In the genomic region with DNA sequence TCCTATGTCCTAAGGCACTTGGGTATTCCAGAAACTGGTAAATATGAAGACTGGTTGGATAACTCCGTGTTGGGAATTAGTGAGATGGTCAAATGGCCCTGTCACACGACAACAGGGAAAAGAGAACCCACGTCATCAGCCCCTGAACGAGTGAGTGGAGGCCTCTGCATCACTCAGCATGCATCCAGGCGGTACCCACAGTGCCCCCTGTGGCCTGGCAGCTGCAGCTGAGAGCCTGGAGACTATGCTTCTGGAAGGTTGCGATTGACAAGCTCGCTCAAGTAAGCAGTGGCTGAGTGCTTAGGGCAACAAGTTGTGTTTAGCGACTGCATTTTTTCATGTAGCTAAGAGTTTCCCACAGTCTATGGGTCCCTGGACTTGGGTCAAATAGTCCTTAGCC, we compare ENCODE assay signal across 15 cellular contexts. TPM values are rescaled to one million over a fixed set of nuclear protein-coding genes. Genes with fewer than 3 reads are reported as not detected.
DNase-seq lines count a peak whose midpoint lies in the region; ATAC-seq, FAIRE-seq and TF ChIP-seq lines count a peak whose summit lies in the region.
"Had no signal": no experiment of that assay in that cellular context is flagged by ENCODE, and none has a peak within 500 bp of the region (broad histone marks: within the 10 kb centered on the region; RNA-seq: fewer than 3 reads in every experiment).

No MANE protein-coding gene starts in this region.

- H3K27ac ChIP-seq in DND-41 (ENCODE audit: low read length) (no peak overlapping the region), small intestine (ENCODE audit: low read depth in 1 of 2, low read length in 1 of 2) (peak overlapping the region in 1 of 2 donors; percentile 57)

- no peaks in the 10 kb centered on the region for H3K79me2 ChIP-seq in DND-41 (ENCODE audit: insufficient read depth, low read length)
- no peaks in the 10 kb centered on the region for H3K79me2 ChIP-seq in Loucy (ENCODE audit: insufficient read depth, low read length)

- H3F3A ChIP-seq in Loucy (ENCODE audit: low read depth), result no peaks in the 10 kb centered on the region

- H3K9me2 ChIP-seq in Loucy (replicated peaks; ENCODE audit: low read depth, low read length), result no peaks in the 10 kb centered on the region

- H3K36me3 ChIP-seq in DND-41 (ENCODE audit: insufficient read depth, low read length), result no peaks in the 10 kb centered on the region
- H3K36me3 ChIP-seq in Loucy (ENCODE audit: insufficient read depth, low read length), result no peaks in the 10 kb centered on the region
- no peaks in the 10 kb centered on the region for H3K36me3 ChIP-seq in small intestine (ENCODE audit: control insufficient read depth in 2 of 2, insufficient read depth in 2 of 2, low read length in 2 of 2)
- H3K36me3 ChIP-seq: gastrocnemius medialis, MG63 had no signal

- no peak overlapping the region for H3K4me3 Mint-ChIP-seq in progenitor cell of endocrine pancreas (ENCODE audit: low read depth)
- H3K4me3 Mint-ChIP-seq: activated T-helper 17 cell treated with anti-CD3 and anti-CD28 coated beads, Interleukin-2, amount 50 U/mL, for 72 hours; central memory CD8-positive, alpha-beta T cell; memory B cell had no signal

- H3K4me2 ChIP-seq in DND-41 (ENCODE audit: insufficient read depth, low read length) (no peak overlapping the region), Loucy (ENCODE audit: low read depth, low read length, poor library complexity, severe bottlenecking) (no peak overlapping the region)

- no peak overlapping the region for H3K27ac Mint-ChIP-seq in progenitor cell of endocrine pancreas
- H3K27ac Mint-ChIP-seq: activated T-helper 17 cell treated with anti-CD3 and anti-CD28 coated beads, Interleukin-2, amount 50 U/mL, for 72 hours; memory B cell had no signal

- no peaks in the 10 kb centered on the region for H3K4me1 ChIP-seq in DND-41 (ENCODE audit: insufficient read depth, low read length)
- H3K4me1 ChIP-seq in Loucy (ENCODE audit: insufficient read depth, low read length, poor library complexity, severe bottlenecking), result no peaks in the 10 kb centered on the region
- H3K4me1 ChIP-seq in small intestine (ENCODE audit: control insufficient read depth in 2 of 2, insufficient read depth in 1 of 2, low read depth in 1 of 2, low read length in 1 of 2), result no peaks in the 10 kb centered on the region

- no peak for FAIRE-seq in small intestine (lab: Jason Lieb, UNC)

- H3K9me3 ChIP-seq in DND-41 (ENCODE audit: insufficient read depth, low read length, severe bottlenecking) (no peaks in the 10 kb centered on the region), Loucy (ENCODE audit: insufficient read depth, low read depth, low read length) (no peaks in the 10 kb centered on the region), small intestine (ENCODE audit: control insufficient read depth, low read depth) (no peaks in the 10 kb centered on the region)
- H3K9me3 ChIP-seq: gastrocnemius medialis, MG63 had no signal

- H3K4me1 Mint-ChIP-seq in progenitor cell of endocrine pancreas (ENCODE audit: low read depth), result no peaks in the 10 kb centered on the region
- H3K4me1 Mint-ChIP-seq: activated T-helper 17 cell treated with anti-CD3 and anti-CD28 coated beads, Interleukin-2, amount 50 U/mL, for 72 hours; central memory CD8-positive, alpha-beta T cell; memory B cell had no signal

- TF ChIP-seq CTCF in DND-41 (IDR thresholded peaks at IDR 0.05; ENCODE audit: borderline replicate concordance, extremely low read depth, low read length, poor library complexity, severe bottlenecking), result peak; percentile 48
- peak; percentile 61 for TF ChIP-seq CTCF in Loucy (conservative IDR thresholded peaks at IDR 0.05; ENCODE audit: low read length)
- peak; percentile 43 for TF ChIP-seq CTCF in epithelial cell of proximal tubule (conservative IDR thresholded peaks at IDR 0.05; ENCODE audit: low read depth, low read length)
- peak; percentile 17 for TF ChIP-seq CTCF in progenitor cell of endocrine pancreas (IDR thresholded peaks at IDR 0.05; ENCODE audit: unreplicated experiment)

- H3K27me3 Mint-ChIP-seq in progenitor cell of endocrine pancreas, result no peaks in the 10 kb centered on the region

- no peak for DNase-seq in DND-41
- no peak for DNase-seq in epithelial cell of proximal tubule (ENCODE audit: low read depth)
- DNase-seq in progenitor cell of endocrine pancreas (ENCODE audit: low spot score, unreplicated experiment), result no peak
- no peak for DNase-seq in central memory CD4-positive, alpha-beta T cell
- DNase-seq in small intestine, result no peak
- DNase-seq in cerebellum (ENCODE audit: low spot score), result no peak
- no peak for DNase-seq in A172 (ENCODE audit: low spot score)
- DNase-seq: activated CD4-positive, alpha-beta T cell treated with anti-CD3 and anti-CD28 coated beads for 4 hours; gastrocnemius medialis; MG63; NCI-H345 had no signal

- H3K9me3 Mint-ChIP-seq in progenitor cell of endocrine pancreas (ENCODE audit: low read depth), result no peaks in the 10 kb centered on the region
- H3K9me3 Mint-ChIP-seq: activated T-helper 17 cell treated with anti-CD3 and anti-CD28 coated beads, Interleukin-2, amount 50 U/mL, for 72 hours; central memory CD8-positive, alpha-beta T cell; memory B cell had no signal

- H3K4me3 ChIP-seq in DND-41 (ENCODE audit: low read depth in 1 of 2, low read length in 2 of 2) (no peak overlapping the region), Loucy (ENCODE audit: low read length, poor library complexity, severe bottlenecking) (no peak overlapping the region), epithelial cell of proximal tubule (ENCODE audit: low read depth, low read length) (no peak overlapping the region), small intestine (ENCODE audit: low read depth in 1 of 2, low read length in 2 of 2) (no peak overlapping the region)
- H3K4me3 ChIP-seq: gastrocnemius medialis, MG63 had no signal

- H3K27me3 ChIP-seq in DND-41 (ENCODE audit: insufficient read depth, low read length, poor library complexity), result peaks cover 27% of the 10 kb centered on the region
- H3K27me3 ChIP-seq in Loucy (ENCODE audit: insufficient read depth, low read length, poor library complexity, severe bottlenecking), result no peaks in the 10 kb centered on the region
- H3K27me3 ChIP-seq in small intestine (ENCODE audit: control insufficient read depth in 2 of 2, insufficient read depth in 2 of 2, low read length in 2 of 2), result no peaks in the 10 kb centered on the region
- H3K27me3 ChIP-seq: gastrocnemius medialis, MG63 had no signal

- H4K20me1 ChIP-seq in DND-41 (ENCODE audit: insufficient read depth, low read length) (no peaks in the 10 kb centered on the region), Loucy (ENCODE audit: insufficient read depth, low read length, poor library complexity, severe bottlenecking) (no peaks in the 10 kb centered on the region)

- no peak overlapping the region for H3K9ac ChIP-seq in DND-41 (ENCODE audit: low read depth, low read length)
- no peak overlapping the region for H3K9ac ChIP-seq in Loucy (ENCODE audit: low read depth, low read length, poor library complexity, severe bottlenecking)

- 70 to 75% (median 71%) methylated on average over 8 of the region's 8 CpGs for WGBS in small intestine, 3 donors

- ATAC-seq in DND-41 (ENCODE audit: insufficient read depth, low read depth), result peak; percentile 40; the same call in 1 of the 3 replicates
- ATAC-seq: activated T-helper 17 cell treated with anti-CD3 and anti-CD28 coated beads, Interleukin-2, amount 50 U/mL, for 72 hours; gastrocnemius medialis had no signal

- H2AFZ ChIP-seq in DND-41 (ENCODE audit: low read depth, low read length) (no peak overlapping the region), Loucy (ENCODE audit: low read length) (no peak overlapping the region)

- H3K36me3 Mint-ChIP-seq in progenitor cell of endocrine pancreas (ENCODE audit: insufficient read depth), result no peaks in the 10 kb centered on the region
- H3K36me3 Mint-ChIP-seq: memory B cell had no signal

RNA-seq across cellular contexts. Expression of a gene that starts 55.9 kb away (rescaled TPM):
- total RNA-seq in epithelial cell of proximal tubule (513 and 728 TPM in 2 replicates), progenitor cell of endocrine pancreas (120 and 121 TPM in 2 replicates), cerebellum (164 TPM)
- polyA plus RNA-seq in small intestine, result 10 to 100 TPM; 42.3 to 76.7 (median 52.4) TPM
- 177 and 218 TPM in 2 replicates for total RNA-seq in A172 (2014; rRNA removed; shearing (Covaris generic))

RNA-seq across cellular contexts. Expression of a gene that starts 56.1 kb away (rescaled TPM):
- 426 and 547 TPM in 2 replicates for total RNA-seq in epithelial cell of proximal tubule
- total RNA-seq in progenitor cell of endocrine pancreas, result 81.3 and 90.8 TPM in 2 replicates
- 10 to 100 TPM in 1 of 3 donors, 1 to 10 TPM in 2; 3.1 to 58.5 (median 5.9) TPM for polyA plus RNA-seq in small intestine
- total RNA-seq in cerebellum, result 151 TPM
- total RNA-seq in A172 (2014; rRNA removed; shearing (Covaris generic)), result 197 and 221 TPM in 2 replicates
- total RNA-seq: activated T-helper 17 cell treated with anti-CD3 and anti-CD28 coated beads, Interleukin-2, amount 50 U/mL, for 72 hours had no signal
